13 cellular contexts compared by ENCODE assay signal in genomic region chr3:138113309-138113708, GRCh38. TPM values are rescaled to one million over a fixed set of nuclear protein-coding genes. Genes with fewer than 3 reads are reported as not detected.
DNase-seq lines count a peak whose midpoint lies in the region; ATAC-seq and TF ChIP-seq lines count a peak whose summit lies in the region.
"Had no signal": no experiment of that assay in that cellular context is flagged by ENCODE, and none has a peak within 500 bp of the region (broad histone marks: within the 10 kb centered on the region; RNA-seq: fewer than 3 reads in every experiment).

No MANE protein-coding gene starts in this region.

- POLR2A ChIA-PET in CD4-positive, alpha-beta T cell (lab: Charles Lee), result no interaction called here

- H3K27me3 ChIP-seq in CD4-positive, alpha-beta T cell (ENCODE audit: control insufficient read depth, insufficient read depth, low read length), result peaks cover 45% of the 10 kb centered on the region
- H3K27me3 ChIP-seq in HUES6 (ENCODE audit: control insufficient read depth, insufficient read depth, low read length) (no peaks in the 10 kb centered on the region), body of pancreas (no peaks in the 10 kb centered on the region)

- intact Hi-C loops in CD4-positive, alpha-beta T cell (cut with DNase I, micrococcal nuclease), result no loop called here
- intact Hi-C loops in body of pancreas (cut with DNase I), result no loop called here

- H3K4me1 Mint-ChIP-seq in CD4-positive, alpha-beta T cell (ENCODE audit: low read depth), result peaks cover 9% of the 10 kb centered on the region
- H3K4me1 Mint-ChIP-seq in activated naive CD8-positive, alpha-beta T cell treated with anti-CD3 and anti-CD28 coated beads for 36 hours, result peaks cover 3% of the 10 kb centered on the region
- H3K4me1 Mint-ChIP-seq in natural killer cell treated with Interleukin-12 subunit alpha and Interleukin-12 subunit beta and Interleukin-15 and Interleukin-18, amount 100 ng/mL, for 72 hours (ENCODE audit: low read depth in 2 of 2), result peaks cover 0 to 3% of the 10 kb centered on the region in 2 donors

- no peaks in the 10 kb centered on the region for H3K36me3 ChIP-seq in HUES6 (ENCODE audit: control insufficient read depth, insufficient read depth, low read length)
- H3K36me3 ChIP-seq in body of pancreas (replicated peaks in 1 of 2; ENCODE audit: insufficient read depth in 1 of 2, low read depth in 2 of 2), result no peaks in the 10 kb centered on the region
- H3K36me3 ChIP-seq in mesodermal cell (ENCODE audit: control insufficient read depth, insufficient read depth, low read length), result peaks cover 27% of the 10 kb centered on the region

- CTCF ChIA-PET in CD4-positive, alpha-beta T cell (lab: Charles Lee), result no interaction called here

- no peak for TF ChIP-seq POLR2A in body of pancreas (IDR thresholded peaks at IDR 0.05)

- H3K4me3 ChIP-seq in HUES6 (ENCODE audit: low read depth, low read length), result peak overlapping the region; percentile 19; the same call in 1 of the 2 replicates
- H3K4me3 ChIP-seq in body of pancreas, result no peak overlapping the region
- H3K4me3 ChIP-seq in mesodermal cell (ENCODE audit: extremely low read depth, insufficient read depth, low read length, poor library complexity, severe bottlenecking), result no peak overlapping the region

- H3K4me1 ChIP-seq in HUES6 (ENCODE audit: control insufficient read depth, insufficient read depth, low read length) (peaks cover 21% of the 10 kb centered on the region), body of pancreas (peaks cover 12% of the 10 kb centered on the region), mesodermal cell (ENCODE audit: control insufficient read depth, insufficient read depth, low read length, poor library complexity, severe bottlenecking) (peaks cover 28% of the 10 kb centered on the region)

- ATAC-seq in CD4-positive, alpha-beta T cell (ENCODE audit: poor library complexity), result no peak
- ATAC-seq in body of pancreas (peak; percentile 18), HG02852 (IDR thresholded peaks at IDR 0.05; ENCODE audit: unreplicated experiment) (no peak)
- ATAC-seq in natural killer cell treated with Interleukin-12 subunit alpha and Interleukin-12 subunit beta and Interleukin-15 and Interleukin-18, amount 100 ng/mL, for 72 hours, result no peak
- ATAC-seq: stimulated activated memory B cell treated with anti-CD40 and anti-IgM and Interleukin-4, amounts not matched to agents 10 μg/mL and 1 μg/mL and 100 μg/mL, for 72 hours had no signal

- no peak overlapping the region for H3K27ac Mint-ChIP-seq in CD4-positive, alpha-beta T cell
- H3K27ac Mint-ChIP-seq in activated naive CD8-positive, alpha-beta T cell treated with anti-CD3 and anti-CD28 coated beads for 36 hours, result no peak overlapping the region
- no peak overlapping the region for H3K27ac Mint-ChIP-seq in natural killer cell treated with Interleukin-12 subunit alpha and Interleukin-12 subunit beta and Interleukin-15 and Interleukin-18, amount 100 ng/mL, for 72 hours
- H3K27ac Mint-ChIP-seq: activated CD4-positive, alpha-beta memory T cell treated with anti-CD3 and anti-CD28 coated beads for 36 hours; memory B cell; stimulated activated memory B cell treated with anti-CD40 and anti-IgM and Interleukin-4, amounts not matched to agents 10 μg/mL and 1 μg/mL and 100 μg/mL, for 72 hours had no signal

- no peak overlapping the region for H3K9ac ChIP-seq in HUES6 (ENCODE audit: low read length)

- peak overlapping the region; percentile 12 for H3K4me3 Mint-ChIP-seq in CD4-positive, alpha-beta T cell
- H3K4me3 Mint-ChIP-seq in activated naive CD8-positive, alpha-beta T cell treated with anti-CD3 and anti-CD28 coated beads for 36 hours, result no peak overlapping the region
- no peak overlapping the region for H3K4me3 Mint-ChIP-seq in natural killer cell treated with Interleukin-12 subunit alpha and Interleukin-12 subunit beta and Interleukin-15 and Interleukin-18, amount 100 ng/mL, for 72 hours
- H3K4me3 Mint-ChIP-seq: activated CD4-positive, alpha-beta memory T cell treated with anti-CD3 and anti-CD28 coated beads for 36 hours; memory B cell; stimulated activated memory B cell treated with anti-CD40 and anti-IgM and Interleukin-4, amounts not matched to agents 10 μg/mL and 1 μg/mL and 100 μg/mL, for 72 hours had no signal

- TF ChIP-seq CTCF in CD4-positive, alpha-beta T cell (IDR thresholded peaks at IDR 0.05), result no peak
- peak in 1 of 7 experiments; percentile 9 for TF ChIP-seq CTCF in body of pancreas (IDR thresholded peaks at IDR 0.05)

- no peak for DNase-seq in CD4-positive, alpha-beta T cell
- DNase-seq in body of pancreas (peak; percentile 27 to 57 (median 50)), substantia nigra (lab: John Stamatoyannopoulos, UW) (no peak)
- no peak for DNase-seq in activated naive CD8-positive, alpha-beta T cell treated with anti-CD3 and anti-CD28 coated beads for 36 hours
- DNase-seq in natural killer cell treated with Interleukin-12 subunit alpha and Interleukin-12 subunit beta and Interleukin-15 and Interleukin-18, amount 100 ng/mL, for 72 hours (ENCODE audit: low spot score), result no peak
- DNase-seq: activated CD4-positive, alpha-beta memory T cell treated with anti-CD3 and anti-CD28 coated beads for 36 hours; amygdala; MV-4-11 had no signal

- H3K9me3 Mint-ChIP-seq in CD4-positive, alpha-beta T cell, result no peaks in the 10 kb centered on the region
- H3K9me3 Mint-ChIP-seq in activated naive CD8-positive, alpha-beta T cell treated with anti-CD3 and anti-CD28 coated beads for 36 hours, result no peaks in the 10 kb centered on the region
- no peaks in the 10 kb centered on the region for H3K9me3 Mint-ChIP-seq in natural killer cell treated with Interleukin-12 subunit alpha and Interleukin-12 subunit beta and Interleukin-15 and Interleukin-18, amount 100 ng/mL, for 72 hours
- H3K9me3 Mint-ChIP-seq: activated CD4-positive, alpha-beta memory T cell treated with anti-CD3 and anti-CD28 coated beads for 36 hours; memory B cell; stimulated activated memory B cell treated with anti-CD40 and anti-IgM and Interleukin-4, amounts not matched to agents 10 μg/mL and 1 μg/mL and 100 μg/mL, for 72 hours had no signal

- peaks cover 61% of the 10 kb centered on the region for H3K27me3 Mint-ChIP-seq in CD4-positive, alpha-beta T cell
- peaks cover 45% of the 10 kb centered on the region for H3K27me3 Mint-ChIP-seq in activated naive CD8-positive, alpha-beta T cell treated with anti-CD3 and anti-CD28 coated beads for 36 hours
- H3K27me3 Mint-ChIP-seq in natural killer cell treated with Interleukin-12 subunit alpha and Interleukin-12 subunit beta and Interleukin-15 and Interleukin-18, amount 100 ng/mL, for 72 hours, result peaks cover 28 to 46% of the 10 kb centered on the region in 2 donors

- H3K9me3 ChIP-seq in CD4-positive, alpha-beta T cell (ENCODE audit: control insufficient read depth, low read length), result no peaks in the 10 kb centered on the region
- H3K9me3 ChIP-seq in HUES6 (ENCODE audit: control insufficient read depth, insufficient read depth, low read depth, low read length), result peaks cover 3% of the 10 kb centered on the region; the same call in 1 of the 2 replicates
- no peaks in the 10 kb centered on the region for H3K9me3 ChIP-seq in body of pancreas
- peaks cover 4% of the 10 kb centered on the region for H3K9me3 ChIP-seq in mesodermal cell (ENCODE audit: control insufficient read depth, low read length)

- H3K27ac ChIP-seq in CD4-positive, alpha-beta T cell (ENCODE audit: low read depth, low read length), result no peak overlapping the region
- no peak overlapping the region for H3K27ac ChIP-seq in HUES6 (ENCODE audit: low read depth, low read length)
- H3K27ac ChIP-seq in body of pancreas, result peak overlapping the region in 3 of 4 donors; percentile 70 to 93 (median 84)
- H3K27ac ChIP-seq in mesodermal cell (ENCODE audit: low read depth, low read length, severe bottlenecking), result peak overlapping the region; percentile 16
- no peak overlapping the region for H3K27ac ChIP-seq in substantia nigra (ENCODE audit: low read depth, low read length, poor library complexity, severe bottlenecking)

- 29 to 55% methylated on average over 1 of the region's 1 CpG for WGBS in body of pancreas, 2 donors
- WGBS in mesodermal cell (ENCODE audit: insufficient coverage in 2 of 2), 2 experiments, result 38 to 40% methylated on average over 1 of the region's 1 CpG

- H3K36me3 Mint-ChIP-seq in CD4-positive, alpha-beta T cell (ENCODE audit: low read depth), result no peaks in the 10 kb centered on the region
- H3K36me3 Mint-ChIP-seq in activated naive CD8-positive, alpha-beta T cell treated with anti-CD3 and anti-CD28 coated beads for 36 hours, result no peaks in the 10 kb centered on the region
- no peaks in the 10 kb centered on the region for H3K36me3 Mint-ChIP-seq in natural killer cell treated with Interleukin-12 subunit alpha and Interleukin-12 subunit beta and Interleukin-15 and Interleukin-18, amount 100 ng/mL, for 72 hours
- H3K36me3 Mint-ChIP-seq: activated CD4-positive, alpha-beta memory T cell treated with anti-CD3 and anti-CD28 coated beads for 36 hours; memory B cell; stimulated activated memory B cell treated with anti-CD40 and anti-IgM and Interleukin-4, amounts not matched to agents 10 μg/mL and 1 μg/mL and 100 μg/mL, for 72 hours had no signal

RNA-seq across cellular contexts. Expression of gene DZIP1L, which starts 2.1 kb away (rescaled TPM):
- total RNA-seq in CD4-positive, alpha-beta T cell, result not detected
- total RNA-seq in body of pancreas, result 10 to 100 TPM; 33.7 to 70.2 TPM
- polyA plus RNA-seq in mesodermal cell (2013, experiment 1 of 2), result 12.6 TPM
- polyA plus RNA-seq in mesodermal cell (2013, experiment 2 of 2), result 9.6 TPM
- total RNA-seq in activated naive CD8-positive, alpha-beta T cell treated with anti-CD3 and anti-CD28 coated beads for 36 hours, result under 1 TPM; 0.22 to 0.29 TPM
- total RNA-seq in natural killer cell treated with Interleukin-12 subunit alpha and Interleukin-12 subunit beta and Interleukin-15 and Interleukin-18, amount 100 ng/mL, for 72 hours, result not detected
- total RNA-seq: activated CD4-positive, alpha-beta memory T cell treated with anti-CD3 and anti-CD28 coated beads for 36 hours had no signal

RNA-seq across cellular contexts. Expression of gene A4GNT, which starts 18.9 kb away (rescaled TPM):
- total RNA-seq in CD4-positive, alpha-beta T cell, result not detected
- 1 to 10 TPM; 1.8 to 4.0 TPM for total RNA-seq in body of pancreas
- polyA plus RNA-seq in mesodermal cell (2013, experiment 1 of 2), result not detected
- not detected for polyA plus RNA-seq in mesodermal cell (2013, experiment 2 of 2)
- not detected for total RNA-seq in activated naive CD8-positive, alpha-beta T cell treated with anti-CD3 and anti-CD28 coated beads for 36 hours
- not detected for total RNA-seq in natural killer cell treated with Interleukin-12 subunit alpha and Interleukin-12 subunit beta and Interleukin-15 and Interleukin-18, amount 100 ng/mL, for 72 hours
- total RNA-seq: activated CD4-positive, alpha-beta memory T cell treated with anti-CD3 and anti-CD28 coated beads for 36 hours had no signal

Comparison
In these comparisons a context has a peak if more than half of its experiments do, and no peak if none do; other contexts are left out.
1. DNase-seq: peak in body of pancreas (4 of 4); none in CD4-positive, alpha-beta T cell (0 of 10), substantia nigra (0 of 49), activated naive CD8-positive, alpha-beta T cell treated with anti-CD3 and anti-CD28 coated beads for 36 hours (single experiment) and natural killer cell treated with Interleukin-12 subunit alpha and Interleukin-12 subunit beta and Interleukin-15 and Interleukin-18, amount 100 ng/mL, for 72 hours (single experiment).
2. H3K27ac ChIP-seq: peak in body of pancreas (3 of 4) and mesodermal cell (single experiment); none in CD4-positive, alpha-beta T cell (single experiment), HUES6 (single experiment) and substantia nigra (single experiment).
3. RNA of gene DZIP1L, which starts 2.1 kb away (total RNA-seq): 33.7 to 70.2 TPM in body of pancreas; 0.22 to 0.29 TPM in activated naive CD8-positive, alpha-beta T cell treated with anti-CD3 and anti-CD28 coated beads for 36 hours, not detected in natural killer cell treated with Interleukin-12 subunit alpha and Interleukin-12 subunit beta and Interleukin-15 and Interleukin-18, amount 100 ng/mL, for 72 hours and not detected in CD4-positive, alpha-beta T cell; every median in the first group is over 10 times any median in the second.